ENCODE assay signal across 1 cellular context in genomic region chr14:95464524-95464923, GRCh38.
TF ChIP-seq lines count a peak whose summit lies in the region.

No MANE protein-coding gene starts in this region.

TF ChIP-seq in SK-N-SH treated with all-trans-retinoic acid at 6 μM for 48 hours, 23 proteins besides CTCF, POLR2A, EP300 and RAD21 (continued from another document):
- no peak for TF ChIP-seq PATZ1 (CRISPR knock-in tag; IDR thresholded peaks at IDR 0.05; ENCODE audit: borderline replicate concordance)
- no peak for TF ChIP-seq ZFP30 (CRISPR knock-in tag; IDR thresholded peaks at IDR 0.05)
